Comparison of ENCODE assay signal across 1 cellular context in the genomic region with DNA sequence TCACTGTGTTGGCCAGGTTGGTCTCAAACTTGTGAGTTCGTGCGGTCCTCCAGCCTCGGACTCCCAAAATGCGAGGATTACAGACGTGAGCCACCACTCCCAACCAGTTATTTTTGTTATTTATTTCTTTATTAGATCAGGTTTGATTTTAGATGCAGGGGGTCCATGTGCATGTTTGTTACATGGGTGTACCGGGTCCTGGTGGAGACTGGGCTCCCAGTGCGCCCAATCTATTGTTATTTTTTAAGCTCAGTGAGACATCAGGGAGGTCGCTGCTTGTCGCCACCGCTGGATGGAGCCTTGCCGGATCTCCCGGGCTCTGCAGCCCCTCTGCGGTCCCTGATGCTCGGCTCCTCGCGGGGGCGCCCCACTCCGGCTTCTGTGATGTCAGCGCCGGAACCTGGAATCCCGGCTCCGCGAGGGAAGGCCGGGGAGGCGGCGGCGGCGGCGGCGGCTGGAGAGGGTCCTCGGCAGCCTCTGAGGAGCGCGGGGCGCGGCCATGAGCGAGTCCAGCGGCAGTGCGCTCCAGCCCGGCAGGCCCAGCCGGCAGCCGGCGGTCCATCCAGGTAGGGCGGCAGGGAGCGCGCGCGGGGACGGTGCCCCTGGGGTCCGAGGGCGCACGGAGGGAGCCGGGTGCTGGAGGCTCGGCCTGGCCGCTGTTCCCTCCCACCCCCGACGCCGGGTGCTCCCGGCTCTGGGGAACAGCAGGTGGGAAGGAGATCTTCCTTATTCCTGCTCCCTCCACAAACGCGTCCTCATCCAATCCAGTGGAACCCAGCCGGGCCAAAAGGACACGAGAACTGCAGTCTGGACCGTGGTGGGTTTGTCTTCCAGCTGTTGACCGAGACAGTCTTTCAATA.
A peak's percentile ranks its signal among the peaks of the same experiment; 100 is the strongest.
TF ChIP-seq lines count a peak whose summit lies in the region.

TMC7 (plus strand) TSS at position 370 of the 860 bp plus-strand sequence; CDS start at position 500, 130 bp downstream.

TF ChIP-seq in HepG2, 621 proteins besides CTCF, POLR2A, EP300 and RAD21 (continued from another document and continues in another):
- 0 out of 2 replicates have a peak, but pooled peaks have one; percentile 23 for TF ChIP-seq ADNP (CRISPR knock-in tag; IDR thresholded peaks at IDR 0.05)
- TF ChIP-seq ZNF766 (CRISPR knock-in tag; IDR thresholded peaks at IDR 0.05; ENCODE audit: borderline replicate concordance): peak; percentile 85; the same call in 1 of the 2 replicates
- TF ChIP-seq ONECUT2 (CRISPR knock-in tag; IDR thresholded peaks at IDR 0.05): no peak
- peak; percentile 80; the same call in 1 of the 2 replicates for TF ChIP-seq ZBTB3 (CRISPR knock-in tag; IDR thresholded peaks at IDR 0.05; ENCODE audit: borderline replicate concordance, low read depth)
- peak; percentile 90 for TF ChIP-seq ZFX (CRISPR knock-in tag; IDR thresholded peaks at IDR 0.05; ENCODE audit: low read depth)
- TF ChIP-seq YEATS4 (CRISPR knock-in tag; IDR thresholded peaks at IDR 0.05; ENCODE audit: borderline replicate concordance): no peak; the same call in 1 of the 2 replicates
- TF ChIP-seq POGZ (CRISPR knock-in tag; IDR thresholded peaks at IDR 0.05): peak; percentile 82
- no peak for TF ChIP-seq NFYC (CRISPR knock-in tag; IDR thresholded peaks at IDR 0.05)
- no peak for TF ChIP-seq ATF7 (IDR thresholded peaks at IDR 0.05)
- peak; percentile 68 for TF ChIP-seq ATF7 (CRISPR knock-in tag; IDR thresholded peaks at IDR 0.05)
- no peak for TF ChIP-seq FUBP1 (CRISPR knock-in tag; IDR thresholded peaks at IDR 0.05; ENCODE audit: borderline replicate concordance)
- TF ChIP-seq ZNF512B (CRISPR knock-in tag; IDR thresholded peaks at IDR 0.05; ENCODE audit: borderline replicate concordance): 0 out of 2 replicates have a peak, but pooled peaks have one; percentile 67
- TF ChIP-seq MAFK (conservative IDR thresholded peaks at IDR 0.05 in 1 of 2, IDR thresholded peaks at IDR 0.05 in 1 of 2; ENCODE audit: low read length in 2 of 2): no peak
- TF ChIP-seq ATF1 (CRISPR knock-in tag; IDR thresholded peaks at IDR 0.05): no peak
- TF ChIP-seq ZNF678 (CRISPR knock-in tag; IDR thresholded peaks at IDR 0.05): peak; percentile 57; the same call in 1 of the 2 replicates
- TF ChIP-seq, protein P1, sequence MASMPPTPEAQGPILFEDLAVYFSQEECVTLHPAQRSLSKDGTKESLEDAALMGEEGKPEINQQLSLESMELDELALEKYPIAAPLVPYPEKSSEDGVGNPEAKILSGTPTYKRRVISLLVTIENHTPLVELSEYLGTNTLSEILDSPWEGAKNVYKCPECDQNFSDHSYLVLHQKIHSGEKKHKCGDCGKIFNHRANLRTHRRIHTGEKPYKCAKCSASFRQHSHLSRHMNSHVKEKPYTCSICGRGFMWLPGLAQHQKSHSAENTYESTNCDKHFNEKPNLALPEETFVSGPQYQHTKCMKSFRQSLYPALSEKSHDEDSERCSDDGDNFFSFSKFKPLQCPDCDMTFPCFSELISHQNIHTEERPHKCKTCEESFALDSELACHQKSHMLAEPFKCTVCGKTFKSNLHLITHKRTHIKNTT (CRISPR knock-in tag; IDR thresholded peaks at IDR 0.05): no peak
- peak; percentile 79; the same call in 1 of the 2 replicates for TF ChIP-seq RFXAP (CRISPR knock-in tag; IDR thresholded peaks at IDR 0.05; ENCODE audit: borderline replicate concordance)
- peak; percentile 95 for TF ChIP-seq SNAPC2 (CRISPR knock-in tag; IDR thresholded peaks at IDR 0.05)
- TF ChIP-seq NFKB2 (CRISPR knock-in tag; IDR thresholded peaks at IDR 0.05; ENCODE audit: borderline replicate concordance): peak; percentile 80; the same call in 1 of the 2 replicates
- peak; percentile 84 for TF ChIP-seq RNF2 (conservative IDR thresholded peaks at IDR 0.05; ENCODE audit: low read depth)
- TF ChIP-seq RBM22 (optimal IDR thresholded peaks at IDR 0.05; ENCODE audit: low read length): no peak
- peak; percentile 49; the same call in 1 of the 2 replicates for TF ChIP-seq PHF20 (CRISPR knock-in tag; IDR thresholded peaks at IDR 0.05)
- TF ChIP-seq MXD4 (CRISPR knock-in tag; IDR thresholded peaks at IDR 0.05): peak; percentile 88
- no peak for TF ChIP-seq ZNF337 (CRISPR knock-in tag; IDR thresholded peaks at IDR 0.05; ENCODE audit: borderline replicate concordance, low read depth)
- peak; percentile 93 for TF ChIP-seq IRF2 (CRISPR knock-in tag; IDR thresholded peaks at IDR 0.05)
- TF ChIP-seq, protein P2, sequence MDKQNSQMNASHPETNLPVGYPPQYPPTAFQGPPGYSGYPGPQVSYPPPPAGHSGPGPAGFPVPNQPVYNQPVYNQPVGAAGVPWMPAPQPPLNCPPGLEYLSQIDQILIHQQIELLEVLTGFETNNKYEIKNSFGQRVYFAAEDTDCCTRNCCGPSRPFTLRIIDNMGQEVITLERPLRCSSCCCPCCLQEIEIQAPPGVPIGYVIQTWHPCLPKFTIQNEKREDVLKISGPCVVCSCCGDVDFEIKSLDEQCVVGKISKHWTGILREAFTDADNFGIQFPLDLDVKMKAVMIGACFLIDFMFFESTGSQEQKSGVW (CRISPR knock-in tag; IDR thresholded peaks at IDR 0.05; ENCODE audit: borderline replicate concordance): no peak
- TF ChIP-seq, protein P3, sequence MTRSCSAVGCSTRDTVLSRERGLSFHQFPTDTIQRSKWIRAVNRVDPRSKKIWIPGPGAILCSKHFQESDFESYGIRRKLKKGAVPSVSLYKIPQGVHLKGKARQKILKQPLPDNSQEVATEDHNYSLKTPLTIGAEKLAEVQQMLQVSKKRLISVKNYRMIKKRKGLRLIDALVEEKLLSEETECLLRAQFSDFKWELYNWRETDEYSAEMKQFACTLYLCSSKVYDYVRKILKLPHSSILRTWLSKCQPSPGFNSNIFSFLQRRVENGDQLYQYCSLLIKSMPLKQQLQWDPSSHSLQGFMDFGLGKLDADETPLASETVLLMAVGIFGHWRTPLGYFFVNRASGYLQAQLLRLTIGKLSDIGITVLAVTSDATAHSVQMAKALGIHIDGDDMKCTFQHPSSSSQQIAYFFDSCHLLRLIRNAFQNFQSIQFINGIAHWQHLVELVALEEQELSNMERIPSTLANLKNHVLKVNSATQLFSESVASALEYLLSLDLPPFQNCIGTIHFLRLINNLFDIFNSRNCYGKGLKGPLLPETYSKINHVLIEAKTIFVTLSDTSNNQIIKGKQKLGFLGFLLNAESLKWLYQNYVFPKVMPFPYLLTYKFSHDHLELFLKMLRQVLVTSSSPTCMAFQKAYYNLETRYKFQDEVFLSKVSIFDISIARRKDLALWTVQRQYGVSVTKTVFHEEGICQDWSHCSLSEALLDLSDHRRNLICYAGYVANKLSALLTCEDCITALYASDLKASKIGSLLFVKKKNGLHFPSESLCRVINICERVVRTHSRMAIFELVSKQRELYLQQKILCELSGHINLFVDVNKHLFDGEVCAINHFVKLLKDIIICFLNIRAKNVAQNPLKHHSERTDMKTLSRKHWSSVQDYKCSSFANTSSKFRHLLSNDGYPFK (CRISPR knock-in tag; IDR thresholded peaks at IDR 0.05; ENCODE audit: borderline replicate concordance): peak; percentile 66; the same call in 1 of the 2 replicates
- peak; percentile 54 for TF ChIP-seq FOXK1 (CRISPR knock-in tag; IDR thresholded peaks at IDR 0.05; ENCODE audit: borderline replicate concordance, low read depth)
- no peak; the same call in 1 of the 2 replicates for TF ChIP-seq DZIP1 (CRISPR knock-in tag; IDR thresholded peaks at IDR 0.05)
- TF ChIP-seq, protein P4, sequence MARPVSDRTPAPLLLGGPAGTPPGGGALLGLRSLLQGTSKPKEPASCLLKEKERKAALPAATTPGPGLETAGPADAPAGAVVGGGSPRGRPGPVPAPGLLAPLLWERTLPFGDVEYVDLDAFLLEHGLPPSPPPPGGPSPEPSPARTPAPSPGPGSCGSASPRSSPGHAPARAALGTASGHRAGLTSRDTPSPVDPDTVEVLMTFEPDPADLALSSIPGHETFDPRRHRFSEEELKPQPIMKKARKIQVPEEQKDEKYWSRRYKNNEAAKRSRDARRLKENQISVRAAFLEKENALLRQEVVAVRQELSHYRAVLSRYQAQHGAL (CRISPR knock-in tag; IDR thresholded peaks at IDR 0.05; ENCODE audit: not compliant biosample characterization): no peak
- peak; percentile 86; the same call in 1 of the 2 replicates for TF ChIP-seq ZNF546 (CRISPR knock-in tag; conservative IDR thresholded peaks at IDR 0.05)
- TF ChIP-seq, protein P5, sequence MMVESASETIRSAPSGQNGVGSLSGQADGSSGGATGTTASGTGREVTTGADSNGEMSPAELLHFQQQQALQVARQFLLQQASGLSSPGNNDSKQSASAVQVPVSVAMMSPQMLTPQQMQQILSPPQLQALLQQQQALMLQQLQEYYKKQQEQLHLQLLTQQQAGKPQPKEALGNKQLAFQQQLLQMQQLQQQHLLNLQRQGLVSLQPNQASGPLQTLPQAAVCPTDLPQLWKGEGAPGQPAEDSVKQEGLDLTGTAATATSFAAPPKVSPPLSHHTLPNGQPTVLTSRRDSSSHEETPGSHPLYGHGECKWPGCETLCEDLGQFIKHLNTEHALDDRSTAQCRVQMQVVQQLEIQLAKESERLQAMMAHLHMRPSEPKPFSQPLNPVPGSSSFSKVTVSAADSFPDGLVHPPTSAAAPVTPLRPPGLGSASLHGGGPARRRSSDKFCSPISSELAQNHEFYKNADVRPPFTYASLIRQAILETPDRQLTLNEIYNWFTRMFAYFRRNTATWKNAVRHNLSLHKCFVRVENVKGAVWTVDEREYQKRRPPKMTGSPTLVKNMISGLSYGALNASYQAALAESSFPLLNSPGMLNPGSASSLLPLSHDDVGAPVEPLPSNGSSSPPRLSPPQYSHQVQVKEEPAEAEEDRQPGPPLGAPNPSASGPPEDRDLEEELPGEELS (CRISPR knock-in tag; IDR thresholded peaks at IDR 0.05): peak; percentile 76; the same call in 1 of the 2 replicates
- TF ChIP-seq SMARCE1 (IDR thresholded peaks at IDR 0.05; ENCODE audit: borderline replicate concordance): no peak
- peak; percentile 66 for TF ChIP-seq HNRNPK (IDR thresholded peaks at IDR 0.05; ENCODE audit: low read depth, low read length, poor library complexity, severe bottlenecking)
- TF ChIP-seq ZNF629 (CRISPR knock-in tag; conservative IDR thresholded peaks at IDR 0.05): peak; percentile 97
- no peak for TF ChIP-seq ZNF496 (CRISPR knock-in tag; IDR thresholded peaks at IDR 0.05; ENCODE audit: insufficient replicate concordance)
- peak; percentile 92 for TF ChIP-seq ZNF34 (CRISPR knock-in tag; IDR thresholded peaks at IDR 0.05; ENCODE audit: borderline replicate concordance)
- TF ChIP-seq ZNF260 (CRISPR knock-in tag; IDR thresholded peaks at IDR 0.05; ENCODE audit: borderline replicate concordance, low read depth): no peak
- peak; percentile 95 for TF ChIP-seq ATF7-NPFF (CRISPR knock-in tag; IDR thresholded peaks at IDR 0.05; ENCODE audit: low read depth)
- TF ChIP-seq KLF12 (CRISPR knock-in tag; IDR thresholded peaks at IDR 0.05; ENCODE audit: borderline replicate concordance): 0 out of 2 replicates have a peak, but pooled peaks have one; percentile 26
